Comparison of ENCODE assay signal across 17 cellular contexts in the genomic region with DNA sequence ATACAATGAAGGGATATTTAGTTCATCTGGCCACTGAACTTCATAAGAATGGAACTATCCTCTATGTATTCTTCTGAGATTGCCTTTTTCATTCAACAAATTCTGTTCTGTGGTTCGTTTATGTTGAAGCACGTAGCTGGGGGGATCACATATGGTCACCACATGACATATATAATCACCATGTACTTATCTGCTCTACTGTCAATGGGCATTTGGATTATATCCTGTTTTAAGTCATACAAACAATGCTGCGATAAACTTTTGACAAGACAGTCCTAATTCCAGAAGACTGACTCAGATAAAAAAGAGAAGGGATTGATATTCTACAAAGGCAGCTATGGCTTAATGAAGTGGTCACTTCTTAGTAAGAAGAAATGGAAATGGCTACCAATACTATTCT.
"Had no signal": no experiment of that assay in that cellular context is flagged by ENCODE, and none has a peak within 500 bp of the region (broad histone marks: within the 10 kb centered on the region; RNA-seq: fewer than 3 reads in every experiment).

No MANE protein-coding gene starts in this region.

- H3K9me3 ChIP-seq: gastrocnemius medialis, heart right ventricle, neutrophil, psoas muscle, right lobe of liver had no signal

- ATAC-seq: gastrocnemius medialis; heart right ventricle; naive thymus-derived CD8-positive, alpha-beta T cell; psoas muscle; right lobe of liver; stimulated activated memory B cell treated with anti-CD40 and anti-IgM and Interleukin-4, amounts not matched to agents 10 μg/mL and 1 μg/mL and 100 μg/mL, for 72 hours had no signal

- H3K4me3 ChIP-seq: dorsolateral prefrontal cortex, gastrocnemius medialis, heart right ventricle, psoas muscle, right lobe of liver had no signal

- H3K36me3 ChIP-seq: gastrocnemius medialis, right lobe of liver had no signal

- H3K4me1 ChIP-seq: right lobe of liver had no signal

- H3K27ac ChIP-seq: gastrocnemius medialis, heart right ventricle, neutrophil, psoas muscle, right lobe of liver had no signal

- H3K4me3 Mint-ChIP-seq: stimulated activated memory B cell treated with anti-CD40 and anti-IgM and Interleukin-4, amounts not matched to agents 10 μg/mL and 1 μg/mL and 100 μg/mL, for 72 hours had no signal

- H3K9me3 Mint-ChIP-seq: naive thymus-derived CD8-positive, alpha-beta T cell; stimulated activated memory B cell treated with anti-CD40 and anti-IgM and Interleukin-4, amounts not matched to agents 10 μg/mL and 1 μg/mL and 100 μg/mL, for 72 hours had no signal

- DNase-seq: cortex of kidney; dorsolateral prefrontal cortex; effector CD8-positive, alpha-beta T cell; gastrocnemius medialis; heart right ventricle; hypothalamus; kidney glomerular epithelial cell; mesendoderm; naive thymus-derived CD8-positive, alpha-beta T cell; psoas muscle; retina; right lobe of liver; stimulated activated CD4-positive, alpha-beta T cell treated with anti-CD3 and anti-CD28 coated beads, Interleukin-4, amount 100 ng/mL, for 1 hour; stimulated activated CD8-positive, alpha-beta memory T cell treated with anti-CD3 and anti-CD28 coated beads, Interleukin-4, amount 100 ng/mL, for 48 hours; trophoblast cell had no signal

- H3K27me3 ChIP-seq: dorsolateral prefrontal cortex, gastrocnemius medialis, heart right ventricle, neutrophil, right lobe of liver had no signal

- H3K4me1 Mint-ChIP-seq: stimulated activated memory B cell treated with anti-CD40 and anti-IgM and Interleukin-4, amounts not matched to agents 10 μg/mL and 1 μg/mL and 100 μg/mL, for 72 hours had no signal

- H3K27me3 Mint-ChIP-seq: naive thymus-derived CD8-positive, alpha-beta T cell; stimulated activated memory B cell treated with anti-CD40 and anti-IgM and Interleukin-4, amounts not matched to agents 10 μg/mL and 1 μg/mL and 100 μg/mL, for 72 hours had no signal
